Comparison of ENCODE assay signal across 30 cellular contexts in the genomic region with DNA sequence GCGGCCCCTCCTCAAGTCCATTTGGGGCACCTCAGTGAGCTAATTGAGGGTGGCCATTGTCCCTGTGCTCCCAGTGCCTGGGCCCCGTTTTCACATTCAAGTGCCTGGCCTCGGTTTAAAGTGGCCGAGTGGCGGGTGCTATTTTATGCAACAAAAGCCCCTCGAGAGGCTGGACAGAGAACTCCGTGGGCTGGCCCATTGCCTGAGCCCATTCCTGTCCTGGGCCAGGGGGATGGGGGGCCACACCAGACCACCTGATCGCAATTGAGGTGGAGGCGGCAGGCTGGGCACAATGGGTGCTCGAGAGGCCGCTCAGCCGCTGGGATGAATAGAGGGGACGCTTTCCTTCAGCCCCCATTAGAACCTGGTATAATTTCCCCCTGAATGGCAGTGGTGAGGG.
"Had no signal": no experiment of that assay in that cellular context is flagged by ENCODE, and none has a peak within 500 bp of the region (broad histone marks: within the 10 kb centered on the region; RNA-seq: fewer than 3 reads in every experiment).

No MANE protein-coding gene starts in this region.

- DNase-seq: activated B cell treated with CpG ODN at 0.5 μM for 24 hours; activated CD4-positive, alpha-beta memory T cell treated with anti-CD3 and anti-CD28 coated beads, Interleukin-2, amount 10 ng/mL, durations not matched to agents 7 days and 5 days; activated CD4-positive, alpha-beta T cell treated with anti-CD3 and anti-CD28 coated beads for 1 hour; activated CD4-positive, alpha-beta T cell treated with anti-CD3 and anti-CD28 coated beads for 36 hours; activated CD4-positive, alpha-beta T cell treated with anti-CD3 and anti-CD28 coated beads for 48 hours; activated CD4-positive, alpha-beta T cell treated with anti-CD3 and anti-CD28 coated beads, Interleukin-2, amount 10 ng/mL, durations not matched to agents 7 days and 5 days; activated CD4-positive, alpha-beta T cell treated with anti-CD3 and anti-CD28 coated beads, Interleukin-2, amount 50 U/mL, for 48 hours; activated CD8-positive, alpha-beta memory T cell treated with anti-CD3 and anti-CD28 coated beads for 24 hours; activated CD8-positive, alpha-beta memory T cell treated with anti-CD3 and anti-CD28 coated beads, Interleukin-2, amount 10 ng/mL, durations not matched to agents 7 days and 5 days; activated CD8-positive, alpha-beta memory T cell treated with anti-CD3 and anti-CD28 coated beads, Interleukin-2, amount 50 U/mL, for 48 hours; activated CD8-positive, alpha-beta T cell treated with anti-CD3 and anti-CD28 coated beads, Interleukin-2, amount 10 ng/mL, durations not matched to agents 7 days and 5 days; activated effector memory CD4-positive, alpha-beta T cell treated with Interleukin-2 at 50 U/mL for 16 hours; activated gamma-delta T cell; activated naive CD4-positive, alpha-beta T cell treated with anti-CD3 and anti-CD28 coated beads, Interleukin-2, amount 10 ng/mL, durations not matched to agents 7 days and 5 days; activated naive CD4-positive, alpha-beta T cell treated with Interleukin-2 at 50 U/mL for 16 hours; activated naive CD8-positive, alpha-beta T cell treated with anti-CD3 and anti-CD28 coated beads, Interleukin-2, amount 10 ng/mL, durations not matched to agents 7 days and 5 days; activated naive CD8-positive, alpha-beta T cell treated with anti-CD3 and anti-CD28 coated beads, Interleukin-2, amount 50 U/mL, for 24 hours; activated T-cell treated with anti-CD3 and anti-CD28 coated beads, Interleukin-2, amount 50 U/mL, for 24 hours; activated T-cell treated with anti-CD3 and anti-CD28 coated beads, Interleukin-2, amount 50 U/mL, for 48 hours; amygdala; anterior cingulate cortex; cerebellar nuclear complex; T-helper 1 cell; T-helper 2 cell; T-helper 9 cell had no signal

- H3K9me3 ChIP-seq: ascending aorta had no signal

- H3K27ac ChIP-seq: ascending aorta, cardiac muscle cell, VCaP had no signal

- FAIRE-seq: bronchial epithelial cell, TTC549 had no signal

- H3K4me3 ChIP-seq: ascending aorta, cardiac muscle cell had no signal

- H3K27me3 ChIP-seq: ascending aorta had no signal

- H3K4me1 ChIP-seq: ascending aorta had no signal

- H3K36me3 ChIP-seq: ascending aorta, cardiac muscle cell had no signal
